ENCODE assay signal across 20 cellular contexts in genomic region chr19:33449799-33450198, GRCh38.
DNase-seq lines count a peak whose midpoint lies in the region; ATAC-seq, FAIRE-seq and TF ChIP-seq lines count a peak whose summit lies in the region.
"Had no signal": no experiment of that assay in that cellular context is flagged by ENCODE, and none has a peak within 500 bp of the region (broad histone marks: within the 10 kb centered on the region; RNA-seq: fewer than 3 reads in every experiment).

No MANE protein-coding gene starts in this region.

- intact Hi-C loops in kidney (cut with DNase I), result no loop called here
- intact Hi-C loops in sigmoid colon (cut with DNase I), result no loop called here
- intact Hi-C loops in esophagus squamous epithelium (cut with DNase I), result no loop called here

- TF ChIP-seq EP300 in sigmoid colon (IDR thresholded peaks at IDR 0.05), result no peak

- H3K36me3 ChIP-seq in kidney (ENCODE audit: control insufficient read depth in 1 of 2, insufficient read depth in 2 of 2, low read length in 2 of 2), result peaks cover 3% of the 10 kb centered on the region in 2 donors
- H3K36me3 ChIP-seq in sigmoid colon, result peaks cover 0 to 7% (median 0%) of the 10 kb centered on the region in 4 donors
- peaks cover 0 to 16% (median 0%) of the 10 kb centered on the region in 3 donors for H3K36me3 ChIP-seq in esophagus squamous epithelium
- H3K36me3 ChIP-seq: BE2C had no signal

- TF ChIP-seq POLR2A in sigmoid colon (IDR thresholded peaks at IDR 0.05), result no peak
- TF ChIP-seq POLR2A in esophagus squamous epithelium (IDR thresholded peaks at IDR 0.05), result no peak

- no peak overlapping the region for H3K9ac ChIP-seq in kidney (ENCODE audit: low read length in 2 of 2)

- H3K4me3 ChIP-seq in kidney (ENCODE audit: low read length in 2 of 2), result no peak overlapping the region
- no peak overlapping the region for H3K4me3 ChIP-seq in sigmoid colon
- H3K4me3 ChIP-seq in esophagus squamous epithelium, result no peak overlapping the region
- H3K4me3 ChIP-seq: GM12878 had no signal

- DNase-seq in chondrocyte (ENCODE audit: low spot score) (peak; percentile 62), kidney (peak; percentile 36), sigmoid colon (peak; percentile 42), esophagus squamous epithelium (lab: John Stamatoyannopoulos, UW) (no peak)
- no peak for DNase-seq in activated CD4-positive, CD25-positive, alpha-beta regulatory T cell (lab: John Stamatoyannopoulos, UW)
- DNase-seq in natural killer cell treated with Interleukin-12 subunit alpha and Interleukin-12 subunit beta and Interleukin-15 and Interleukin-18, amount 100 ng/mL, for 72 hours (ENCODE audit: low spot score), result no peak
- DNase-seq: ACHN; BE2C; C1 segment of cervical spinal cord; CD4-positive, CD25-positive, alpha-beta regulatory T cell; CD8-positive, alpha-beta memory T cell; COR-L47; DMS 273 treated with DMSO at 0.1 percent for 48 hours; DMS53; DND-41; EL; H9 had no signal

- ATAC-seq in natural killer cell treated with Interleukin-12 subunit alpha and Interleukin-12 subunit beta and Interleukin-15 and Interleukin-18, amount 100 ng/mL, for 72 hours, result no peak
- ATAC-seq: GM12878 had no signal

- 78 to 87% methylated on average over 6 of the region's 6 CpGs for WGBS in sigmoid colon, 2 donors
- WGBS in esophagus squamous epithelium, 2 donors, result 92 to 93% methylated on average over 2 to 5 of the region's 6 CpGs

- H3K4me1 ChIP-seq in kidney (ENCODE audit: control insufficient read depth in 1 of 2, insufficient read depth in 1 of 2, low read depth in 1 of 2, low read length in 2 of 2) (peaks cover 0 to 2% of the 10 kb centered on the region in 2 donors), sigmoid colon (no peaks in the 10 kb centered on the region), esophagus squamous epithelium (no peaks in the 10 kb centered on the region)
- H3K4me1 ChIP-seq: BE2C had no signal

- H3K4me3 Mint-ChIP-seq in chondrocyte (ENCODE audit: unreplicated experiment), result no peak overlapping the region
- H3K4me3 Mint-ChIP-seq in natural killer cell treated with Interleukin-12 subunit alpha and Interleukin-12 subunit beta and Interleukin-15 and Interleukin-18, amount 100 ng/mL, for 72 hours, result no peak overlapping the region
- H3K4me3 Mint-ChIP-seq: CD4-positive, CD25-positive, alpha-beta regulatory T cell; CD8-positive, alpha-beta memory T cell; H9 had no signal

- H3K27me3 Mint-ChIP-seq in chondrocyte (ENCODE audit: low read depth), result no peaks in the 10 kb centered on the region
- no peaks in the 10 kb centered on the region for H3K27me3 Mint-ChIP-seq in natural killer cell treated with Interleukin-12 subunit alpha and Interleukin-12 subunit beta and Interleukin-15 and Interleukin-18, amount 100 ng/mL, for 72 hours
- H3K27me3 Mint-ChIP-seq: CD4-positive, CD25-positive, alpha-beta regulatory T cell; CD8-positive, alpha-beta memory T cell had no signal

- H3K27ac Mint-ChIP-seq in chondrocyte (ENCODE audit: unreplicated experiment), result no peak overlapping the region
- no peak overlapping the region for H3K27ac Mint-ChIP-seq in natural killer cell treated with Interleukin-12 subunit alpha and Interleukin-12 subunit beta and Interleukin-15 and Interleukin-18, amount 100 ng/mL, for 72 hours

- no peak overlapping the region for H3K27ac ChIP-seq in kidney (ENCODE audit: low read depth in 2 of 2, low read length in 2 of 2)
- H3K27ac ChIP-seq in sigmoid colon, result no peak overlapping the region
- no peak overlapping the region for H3K27ac ChIP-seq in esophagus squamous epithelium

- peaks cover 1% of the 10 kb centered on the region for H3K36me3 Mint-ChIP-seq in chondrocyte (ENCODE audit: low read depth)
- H3K36me3 Mint-ChIP-seq in natural killer cell treated with Interleukin-12 subunit alpha and Interleukin-12 subunit beta and Interleukin-15 and Interleukin-18, amount 100 ng/mL, for 72 hours, result no peaks in the 10 kb centered on the region

- TF ChIP-seq CTCF in chondrocyte (IDR thresholded peaks at IDR 0.05) (no peak), kidney (IDR thresholded peaks at IDR 0.05; ENCODE audit: borderline replicate concordance, extremely low read depth, insufficient read depth) (no peak), sigmoid colon (IDR thresholded peaks at IDR 0.05) (no peak), esophagus squamous epithelium (IDR thresholded peaks at IDR 0.05) (no peak)

- H3K27me3 ChIP-seq in sigmoid colon (no peaks in the 10 kb centered on the region), esophagus squamous epithelium (no peaks in the 10 kb centered on the region)
- H3K27me3 ChIP-seq: BE2C had no signal

- no peaks in the 10 kb centered on the region for H3K9me3 Mint-ChIP-seq in chondrocyte (ENCODE audit: low read depth)
- no peaks in the 10 kb centered on the region for H3K9me3 Mint-ChIP-seq in natural killer cell treated with Interleukin-12 subunit alpha and Interleukin-12 subunit beta and Interleukin-15 and Interleukin-18, amount 100 ng/mL, for 72 hours
- H3K9me3 Mint-ChIP-seq: CD4-positive, CD25-positive, alpha-beta regulatory T cell; CD8-positive, alpha-beta memory T cell; H9 had no signal

- no peak for FAIRE-seq in kidney (lab: Jason Lieb, UNC)
- FAIRE-seq: A204.1, GM12878, H1 had no signal

- H3K4me1 Mint-ChIP-seq in chondrocyte (ENCODE audit: low read depth), result no peaks in the 10 kb centered on the region
- H3K4me1 Mint-ChIP-seq in natural killer cell treated with Interleukin-12 subunit alpha and Interleukin-12 subunit beta and Interleukin-15 and Interleukin-18, amount 100 ng/mL, for 72 hours (ENCODE audit: low read depth in 2 of 2), result peaks cover 0 to 2% of the 10 kb centered on the region in 2 donors
- H3K4me1 Mint-ChIP-seq: CD4-positive, CD25-positive, alpha-beta regulatory T cell; CD8-positive, alpha-beta memory T cell; H9 had no signal

- H3K9me3 ChIP-seq in kidney (ENCODE audit: control insufficient read depth in 1 of 2, low read length in 2 of 2), result no peaks in the 10 kb centered on the region
- no peaks in the 10 kb centered on the region for H3K9me3 ChIP-seq in sigmoid colon
- no peaks in the 10 kb centered on the region for H3K9me3 ChIP-seq in esophagus squamous epithelium
- H3K9me3 ChIP-seq: BE2C had no signal

Comparison
In these comparisons a context has a peak if more than half of its experiments do, and no peak if none do; other contexts are left out.
1. DNase-seq: peak in chondrocyte (single experiment), kidney (single experiment) and sigmoid colon (single experiment); none in activated CD4-positive, CD25-positive, alpha-beta regulatory T cell (0 of 4), natural killer cell treated with Interleukin-12 subunit alpha and Interleukin-12 subunit beta and Interleukin-15 and Interleukin-18, amount 100 ng/mL, for 72 hours (single experiment) and esophagus squamous epithelium (single experiment).